ENCODE assay signal across 1 cellular context in genomic region chr18:6333981-6334380, GRCh38.
TF ChIP-seq lines count a peak whose summit lies in the region.

No MANE protein-coding gene starts in this region.

TF ChIP-seq in HepG2, 621 proteins besides CTCF, POLR2A, EP300 and RAD21 (continued from another document and continues in another):
- TF ChIP-seq CERS6 (CRISPR knock-in tag; IDR thresholded peaks at IDR 0.05) (no peak), KMT2A (CRISPR knock-in tag; IDR thresholded peaks at IDR 0.05) (no peak), ZNF431 (CRISPR knock-in tag; IDR thresholded peaks at IDR 0.05; ENCODE audit: borderline replicate concordance, low read depth) (no peak), ZNF720 (CRISPR knock-in tag; IDR thresholded peaks at IDR 0.05) (no peak), ZNF879 (CRISPR knock-in tag; IDR thresholded peaks at IDR 0.05) (no peak), ZNF788 (CRISPR knock-in tag; IDR thresholded peaks at IDR 0.05; ENCODE audit: borderline replicate concordance) (no peak), ZNF20 (CRISPR knock-in tag; IDR thresholded peaks at IDR 0.05) (no peak), ZNF766 (CRISPR knock-in tag; IDR thresholded peaks at IDR 0.05; ENCODE audit: borderline replicate concordance) (no peak), SP5 (CRISPR knock-in tag; IDR thresholded peaks at IDR 0.05; ENCODE audit: borderline replicate concordance, low read depth) (no peak), SKI (IDR thresholded peaks at IDR 0.05; ENCODE audit: partially characterized antibody) (no peak), ZNF567 (CRISPR knock-in tag; IDR thresholded peaks at IDR 0.05; ENCODE audit: borderline replicate concordance) (no peak), TEF (CRISPR knock-in tag; IDR thresholded peaks at IDR 0.05) (no peak), ZMAT3 (CRISPR knock-in tag; conservative IDR thresholded peaks at IDR 0.05) (no peak), ZBTB4 (CRISPR knock-in tag; IDR thresholded peaks at IDR 0.05; ENCODE audit: borderline replicate concordance) (no peak), ZMYM4 (CRISPR knock-in tag; IDR thresholded peaks at IDR 0.05) (peak; percentile 57), ZNF512 (CRISPR knock-in tag; IDR thresholded peaks at IDR 0.05) (no peak), RXRB (CRISPR knock-in tag; IDR thresholded peaks at IDR 0.05; ENCODE audit: borderline replicate concordance) (no peak), SMC3 (IDR thresholded peaks at IDR 0.05; ENCODE audit: low read length) (no peak), CENPX (CRISPR knock-in tag; IDR thresholded peaks at IDR 0.05) (no peak), SAP130 (CRISPR knock-in tag; IDR thresholded peaks at IDR 0.05; ENCODE audit: low read depth) (0 out of 2 replicates have a peak, but pooled peaks have one; percentile 24), TERF1 (CRISPR knock-in tag; IDR thresholded peaks at IDR 0.05) (no peak), ZFP1 (CRISPR knock-in tag; IDR thresholded peaks at IDR 0.05) (no peak), ELK4 (CRISPR knock-in tag; IDR thresholded peaks at IDR 0.05; ENCODE audit: borderline replicate concordance) (no peak), HNRNPUL1 (IDR thresholded peaks at IDR 0.05; ENCODE audit: low read depth, low read length) (no peak), PREB (CRISPR knock-in tag; IDR thresholded peaks at IDR 0.05) (no peak), SRSF1 (optimal IDR thresholded peaks at IDR 0.05; ENCODE audit: low read depth, low read length) (no peak), PAXIP1 (CRISPR knock-in tag; conservative IDR thresholded peaks at IDR 0.05) (no peak), ARHGAP35 (CRISPR knock-in tag; IDR thresholded peaks at IDR 0.05; ENCODE audit: borderline replicate concordance) (no peak), ZNF841 (CRISPR knock-in tag; IDR thresholded peaks at IDR 0.05; ENCODE audit: borderline replicate concordance) (no peak), TGIF2 (CRISPR knock-in tag; IDR thresholded peaks at IDR 0.05) (no peak), HMGA1 (CRISPR knock-in tag; conservative IDR thresholded peaks at IDR 0.05) (no peak), TBX2 (CRISPR knock-in tag; IDR thresholded peaks at IDR 0.05; ENCODE audit: borderline replicate concordance) (no peak), MTF1 (CRISPR knock-in tag; IDR thresholded peaks at IDR 0.05) (no peak), NR2F2 (IDR thresholded peaks at IDR 0.05; ENCODE audit: borderline replicate concordance, low read depth) (0 out of 2 replicates have a peak, but pooled peaks have one; percentile 43), ZNF570 (CRISPR knock-in tag; IDR thresholded peaks at IDR 0.05; ENCODE audit: borderline replicate concordance) (no peak), PTBP1 (IDR thresholded peaks at IDR 0.05; ENCODE audit: low read depth, low read length, poor library complexity, severe bottlenecking) (no peak), NFIC (IDR thresholded peaks at IDR 0.05; ENCODE audit: low read length) (no peak), RAD51 (IDR thresholded peaks at IDR 0.05; ENCODE audit: borderline replicate concordance) (no peak), ARID5B (CRISPR knock-in tag; IDR thresholded peaks at IDR 0.05) (peak; percentile 39; the same call in 1 of the 2 replicates), FOXO1 (CRISPR knock-in tag; IDR thresholded peaks at IDR 0.05) (no peak), ZGPAT (CRISPR knock-in tag; IDR thresholded peaks at IDR 0.05) (no peak)
